In genomic region chr9:134525841-134526797, GRCh38 we compare ENCODE assay signal across 1 cellular context.
TF ChIP-seq lines count a peak whose summit lies in the region.

No MANE protein-coding gene starts in this region.

TF ChIP-seq in IMR-90, 13 proteins besides CTCF, POLR2A, EP300 and RAD21 (continued from another document):
- TF ChIP-seq, protein P1, sequence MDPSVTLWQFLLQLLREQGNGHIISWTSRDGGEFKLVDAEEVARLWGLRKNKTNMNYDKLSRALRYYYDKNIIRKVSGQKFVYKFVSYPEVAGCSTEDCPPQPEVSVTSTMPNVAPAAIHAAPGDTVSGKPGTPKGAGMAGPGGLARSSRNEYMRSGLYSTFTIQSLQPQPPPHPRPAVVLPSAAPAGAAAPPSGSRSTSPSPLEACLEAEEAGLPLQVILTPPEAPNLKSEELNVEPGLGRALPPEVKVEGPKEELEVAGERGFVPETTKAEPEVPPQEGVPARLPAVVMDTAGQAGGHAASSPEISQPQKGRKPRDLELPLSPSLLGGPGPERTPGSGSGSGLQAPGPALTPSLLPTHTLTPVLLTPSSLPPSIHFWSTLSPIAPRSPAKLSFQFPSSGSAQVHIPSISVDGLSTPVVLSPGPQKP (IDR thresholded peaks at IDR 0.05; ENCODE audit: borderline replicate concordance, low read depth, low read length) = no peak
- TF ChIP-seq NFE2L2 (IDR thresholded peaks at IDR 0.05; ENCODE audit: low read depth, low read length) = no peak
- no peak for TF ChIP-seq MAFK (IDR thresholded peaks at IDR 0.05; ENCODE audit: low read depth, low read length)
- TF ChIP-seq BHLHE40 (IDR thresholded peaks at IDR 0.05; ENCODE audit: low read depth, low read length) = no peak
- TF ChIP-seq CEBPB (IDR thresholded peaks at IDR 0.05; ENCODE audit: low read depth, low read length) = no peak
- TF ChIP-seq USF2 (IDR thresholded peaks at IDR 0.05; ENCODE audit: low read depth, low read length) = no peak
- no peak for TF ChIP-seq RCOR1 (IDR thresholded peaks at IDR 0.05; ENCODE audit: insufficient replicate concordance, low read length)
- TF ChIP-seq RFX5 (IDR thresholded peaks at IDR 0.05; ENCODE audit: low read depth, low read length) = no peak
- TF ChIP-seq FOS (IDR thresholded peaks at IDR 0.05; ENCODE audit: low read depth, low read length) = no peak
- TF ChIP-seq CHD1 (IDR thresholded peaks at IDR 0.05; ENCODE audit: low read depth, low read length) = no peak
- TF ChIP-seq SMC3 (IDR thresholded peaks at IDR 0.05; ENCODE audit: low read depth, low read length) = no peak
- TF ChIP-seq MAZ (IDR thresholded peaks at IDR 0.05; ENCODE audit: borderline replicate concordance, low read depth, low read length) = no peak
